ENCODE assay signal across 8 cellular contexts in the genomic region with DNA sequence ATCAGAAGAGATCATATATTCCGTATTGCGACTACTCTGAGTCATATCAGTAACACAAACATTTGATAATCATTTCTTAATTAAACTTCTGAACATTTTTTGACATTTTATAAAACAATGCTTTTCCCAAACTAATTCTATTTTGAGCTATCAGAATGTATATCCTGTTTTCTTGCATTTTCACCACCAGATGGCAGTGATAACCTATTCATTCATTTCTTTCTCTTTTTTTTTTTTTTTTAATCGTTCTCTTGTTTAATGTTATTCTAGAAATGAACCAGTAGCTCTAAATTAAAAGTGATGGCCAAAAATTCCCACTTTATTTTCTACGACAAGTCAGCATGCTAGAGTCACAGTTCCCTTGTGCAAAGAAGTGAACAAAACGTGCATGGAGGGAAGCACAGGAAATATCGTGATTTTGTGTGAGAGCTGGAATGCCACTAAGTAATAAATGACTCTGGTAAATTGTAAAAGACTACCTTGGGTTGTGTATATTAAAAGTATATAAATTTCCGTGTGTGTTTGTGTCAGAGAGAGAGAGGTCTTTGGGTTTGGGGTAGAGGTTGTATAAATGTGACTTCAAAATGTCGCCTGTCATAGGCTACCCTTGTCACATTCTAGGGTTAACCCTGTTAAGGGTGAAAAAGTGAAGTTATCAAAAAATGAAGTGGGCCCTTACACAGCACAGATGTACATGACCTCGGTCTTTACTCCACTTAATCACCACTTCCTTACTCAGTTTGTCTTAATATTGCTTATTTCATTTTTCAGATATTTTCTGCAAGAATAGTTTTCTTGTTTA. TPM values are rescaled to one million over a fixed set of nuclear protein-coding genes. Genes with fewer than 3 reads are reported as not detected.
DNase-seq lines count a peak whose midpoint lies in the region; ATAC-seq, FAIRE-seq and TF ChIP-seq lines count a peak whose summit lies in the region.

No MANE protein-coding gene starts in this region.

- peak; percentile 50 for TF ChIP-seq CTCF in AG09319 (IDR thresholded peaks at IDR 0.05; ENCODE audit: low read depth, low read length)
- peak; percentile 69 for TF ChIP-seq CTCF in smooth muscle cell (IDR thresholded peaks at IDR 0.05; ENCODE audit: borderline replicate concordance, insufficient read depth, poor library complexity, severe bottlenecking)

- H4K20me1 ChIP-seq in GM23248 (ENCODE audit: insufficient read depth): no peaks in the 10 kb centered on the region
- no peaks in the 10 kb centered on the region for H4K20me1 ChIP-seq in smooth muscle cell (ENCODE audit: low read depth)

- H3K4me2 ChIP-seq in GM23248 (ENCODE audit: unreplicated experiment) (peak overlapping the region; percentile 46), smooth muscle cell (peak overlapping the region; percentile 61)

- ATAC-seq in HG03159 (IDR thresholded peaks at IDR 0.05; ENCODE audit: unreplicated experiment) (no peak), GM21529 (IDR thresholded peaks at IDR 0.05; ENCODE audit: unreplicated experiment) (no peak), GM21528 (IDR thresholded peaks at IDR 0.05; ENCODE audit: low FRiP score, unreplicated experiment) (no peak)

- H3K9ac ChIP-seq in GM23248 (0 out of 2 replicates have a peak overlapping the region, but pooled peaks have one; percentile 27), SK-N-MC (ENCODE audit: insufficient read length) (no peak overlapping the region), smooth muscle cell (ENCODE audit: low read depth) (no peak overlapping the region)

- no peaks in the 10 kb centered on the region for H3K9me2 ChIP-seq in GM23248 (ENCODE audit: insufficient read depth)

- H3K27ac ChIP-seq in GM23248: no peak overlapping the region
- no peak overlapping the region for H3K27ac ChIP-seq in SK-N-MC
- H3K27ac ChIP-seq in smooth muscle cell (ENCODE audit: low read depth): no peak overlapping the region

- H3K9me3 ChIP-seq in GM23248 (ENCODE audit: low read depth): no peaks in the 10 kb centered on the region
- no peaks in the 10 kb centered on the region for H3K9me3 ChIP-seq in SK-N-MC (ENCODE audit: low read depth, low read length)
- H3K9me3 ChIP-seq in smooth muscle cell (replicated peaks; ENCODE audit: low read depth): no peaks in the 10 kb centered on the region

- H3F3A ChIP-seq in GM23248 (ENCODE audit: insufficient read depth) (no peaks in the 10 kb centered on the region), smooth muscle cell (ENCODE audit: low read depth) (no peaks in the 10 kb centered on the region)

- H3K27me3 ChIP-seq in GM23248 (replicated peaks; ENCODE audit: insufficient read depth) (no peaks in the 10 kb centered on the region), smooth muscle cell (ENCODE audit: low read depth) (no peaks in the 10 kb centered on the region)

- 9 to 13% methylated on average over 9 of the region's 9 CpGs for WGBS in GM23248 (ENCODE audit: low coverage in 1 of 2, low lambda C conversion rate in 2 of 2, missing lambda C conversion rate in 2 of 2), 2 experiments
- 30% methylated on average over 9 of the region's 9 CpGs for WGBS in smooth muscle cell (ENCODE audit: low lambda C conversion rate)

- H3K4me1 ChIP-seq in GM23248 (ENCODE audit: insufficient read depth) (peaks cover 18% of the 10 kb centered on the region; the same call in 1 of the 2 replicates), smooth muscle cell (ENCODE audit: low read depth) (no peaks in the 10 kb centered on the region)

- no peaks in the 10 kb centered on the region for H3K36me3 ChIP-seq in GM23248 (ENCODE audit: low read depth)
- H3K36me3 ChIP-seq in SK-N-MC (ENCODE audit: insufficient read depth, low read length): no peaks in the 10 kb centered on the region
- no peaks in the 10 kb centered on the region for H3K36me3 ChIP-seq in smooth muscle cell (ENCODE audit: low read depth)

- in situ Hi-C loops in GM23248 (cut with MboI): no loop called here

- DNase-seq in AG09319 (ENCODE audit: extremely low read depth, low read depth) (no peak), GM23248 (peak; percentile 48), SK-N-MC (ENCODE audit: low read depth, low spot score) (peak; percentile 37), frontal cortex (ENCODE audit: low spot score in 2 of 2) (no peak), smooth muscle cell (lab: John Stamatoyannopoulos, UW; ENCODE audit: unreplicated experiment) (no peak)

- H2AFZ ChIP-seq in GM23248 (peak overlapping the region; percentile 75), smooth muscle cell (ENCODE audit: low read depth) (peak overlapping the region; percentile 39)

- peak; percentile 98 for FAIRE-seq in frontal cortex (lab: Jason Lieb, UNC)

- H3K4me3 ChIP-seq in GM23248 (peak overlapping the region; percentile 54), SK-N-MC (no peak overlapping the region), smooth muscle cell (peak overlapping the region; percentile 35)

- H3K79me2 ChIP-seq in GM23248 (ENCODE audit: insufficient read depth) (no peaks in the 10 kb centered on the region), smooth muscle cell (ENCODE audit: low read depth) (no peaks in the 10 kb centered on the region)

RNA-seq across cellular contexts. Expression of gene LDHB, which starts 40.4 kb away (rescaled TPM):
- total RNA-seq in GM23248 (2014; rRNA removed; shearing (Covaris generic)): 464 and 478 TPM in 2 replicates
- polyA plus RNA-seq in GM23248 (2016; fragmentation: Nextera tagmentation; extraction: Ambion mirVana) (497 and 508 TPM in 2 replicates), smooth muscle cell (416 and 427 TPM in 2 replicates)
- total RNA-seq in frontal cortex (495 TPM), smooth muscle cell (328 and 414 TPM in 2 replicates)

Comparison
In these comparisons a context has a peak if more than half of its experiments do, and no peak if none do; other contexts are left out.
1. DNase-seq: peak in GM23248 (single experiment) and SK-N-MC (single experiment); none in AG09319 (single experiment), frontal cortex (0 of 2) and smooth muscle cell (single experiment).